In genomic region chr2:68710336-68710735, GRCh38 we compare ENCODE assay signal across 13 cellular contexts.
"Had no signal": no experiment of that assay in that cellular context is flagged by ENCODE, and none has a peak within 500 bp of the region (broad histone marks: within the 10 kb centered on the region; RNA-seq: fewer than 3 reads in every experiment).

No MANE protein-coding gene starts in this region.

- H3K4me1 ChIP-seq: gastrocnemius medialis, neural progenitor cell had no signal

- H3K9ac ChIP-seq: neural progenitor cell had no signal

- H3K4me3 ChIP-seq: gastrocnemius medialis, left ventricle myocardium inferior, neural progenitor cell, spleen, transverse colon had no signal

- H3K27me3 ChIP-seq: brain microvascular endothelial cell, neural progenitor cell, spleen, transverse colon had no signal

- DNase-seq: activated CD4-positive, alpha-beta T cell treated with anti-CD3 and anti-CD28 coated beads, Interleukin-2, amount 10 ng/mL, durations not matched to agents 7 days and 5 days; activated gamma-delta T cell; activated naive CD4-positive, alpha-beta T cell treated with anti-CD3 and anti-CD28 coated beads, Interleukin-2, amount 50 U/mL, for 16 hours; activated naive CD8-positive, alpha-beta T cell treated with anti-CD3 and anti-CD28 coated beads, Interleukin-2, amount 50 U/mL, for 24 hours; brain microvascular endothelial cell; effector memory CD4-positive, alpha-beta T cell; gastrocnemius medialis; left ventricle myocardium inferior; spleen; stimulated activated CD4-positive, alpha-beta T cell treated with anti-CD3 and anti-CD28 coated beads, Interleukin-4, amount 100 ng/mL, for 4 hours; stimulated activated naive CD8-positive, alpha-beta T cell treated with anti-CD3 and anti-CD28 coated beads, Interleukin-15, amount 100 ng/mL, for 72 hours; transverse colon had no signal

- H3K9me3 ChIP-seq: gastrocnemius medialis, left ventricle myocardium inferior, spleen, transverse colon had no signal

- H3K4me2 ChIP-seq: neural progenitor cell had no signal

- H3K36me3 ChIP-seq: brain microvascular endothelial cell, gastrocnemius medialis, left ventricle myocardium inferior, neural progenitor cell, spleen, transverse colon had no signal

- ATAC-seq: gastrocnemius medialis had no signal

- H3K27ac ChIP-seq: brain microvascular endothelial cell, gastrocnemius medialis, left ventricle myocardium inferior, neural progenitor cell, spleen, transverse colon had no signal
